In the genomic region with DNA sequence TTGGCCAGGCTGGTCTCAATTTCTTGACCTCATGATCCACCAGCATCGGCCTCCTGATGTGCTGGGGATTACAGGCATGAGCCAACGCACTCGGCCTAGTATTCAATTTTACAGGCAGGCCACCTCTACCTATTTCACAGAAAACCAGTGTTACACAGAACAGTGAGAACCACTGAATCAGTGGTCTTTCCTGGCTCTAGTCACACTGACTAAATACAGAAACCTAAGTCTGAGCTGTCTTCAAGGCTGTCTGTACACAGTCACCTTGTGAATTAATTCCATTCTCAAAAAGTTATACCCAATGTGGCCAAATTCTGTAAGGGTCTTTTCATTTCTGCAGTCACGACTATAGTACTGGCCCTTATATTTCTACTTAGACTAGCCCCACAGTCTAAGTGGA, we compare ENCODE assay signal across 12 cellular contexts. TPM values are rescaled to one million over a fixed set of nuclear protein-coding genes. Genes with fewer than 3 reads are reported as not detected.
DNase-seq lines count a peak whose midpoint lies in the region; ATAC-seq and TF ChIP-seq lines count a peak whose summit lies in the region.
"Had no signal": no experiment of that assay in that cellular context is flagged by ENCODE, and none has a peak within 500 bp of the region (broad histone marks: within the 10 kb centered on the region; RNA-seq: fewer than 3 reads in every experiment).

No MANE protein-coding gene starts in this region.

- intact Hi-C loops in CD8-positive, alpha-beta T cell (cut with DNase I, micrococcal nuclease): loop anchor here (5.0 to 10.0 kb wide), 5 partner anchors 38 to 743 kb away; a partner anchor contains a TSS
- intact Hi-C loops in dendritic cell treated with granulocyte-macrophage colony-stimulating factor and Interleukin-4, amounts not matched to agents 40 ng/mL and 50 ng/mL, for 4 days (cut with micrococcal nuclease): loop anchor here (5.0 kb wide), 1 partner anchor 37 kb away; no protein-coding TSS in a partner anchor

- H3K4me1 ChIP-seq in CD8-positive, alpha-beta T cell (ENCODE audit: insufficient read depth, low read length): peaks cover 65% of the 10 kb centered on the region
- peaks cover 39% of the 10 kb centered on the region for H3K4me1 ChIP-seq in OCI-LY1 (ENCODE audit: insufficient read depth, low read length, severe bottlenecking)

- no peaks in the 10 kb centered on the region for H3K27me3 Mint-ChIP-seq in CD8-positive, alpha-beta T cell (ENCODE audit: low read depth)
- no peaks in the 10 kb centered on the region for H3K27me3 Mint-ChIP-seq in dendritic cell treated with granulocyte-macrophage colony-stimulating factor and Interleukin-4, amounts not matched to agents 40 ng/mL and 50 ng/mL, for 4 days
- H3K27me3 Mint-ChIP-seq in neural crest cell (ENCODE audit: low read depth): no peaks in the 10 kb centered on the region

- peak overlapping the region; percentile 99 for H3K27ac Mint-ChIP-seq in CD8-positive, alpha-beta T cell
- peak overlapping the region; percentile 57 for H3K27ac Mint-ChIP-seq in dendritic cell treated with granulocyte-macrophage colony-stimulating factor and Interleukin-4, amounts not matched to agents 40 ng/mL and 50 ng/mL, for 4 days
- H3K27ac Mint-ChIP-seq in neural crest cell (ENCODE audit: unreplicated experiment): no peak overlapping the region

- no peaks in the 10 kb centered on the region for H4K20me1 ChIP-seq in OCI-LY1 (ENCODE audit: insufficient read depth, low read length)

- no peaks in the 10 kb centered on the region for H3K79me2 ChIP-seq in OCI-LY1 (ENCODE audit: insufficient read depth, low read length)

- H3K9ac ChIP-seq in OCI-LY1 (ENCODE audit: low read length): no peak overlapping the region

- no peak overlapping the region for H3K4me3 ChIP-seq in CD8-positive, alpha-beta T cell (ENCODE audit: low read depth, low read length)
- no peak overlapping the region for H3K4me3 ChIP-seq in OCI-LY1 (ENCODE audit: low read depth, low read length, poor library complexity, severe bottlenecking)
- H3K4me3 ChIP-seq: SJSA1 had no signal

- no peak for DNase-seq in CD8-positive, alpha-beta T cell
- no peak for DNase-seq in neural crest cell (ENCODE audit: low read depth, low spot score)
- no peak for DNase-seq in inferior parietal cortex (ENCODE audit: extremely low spot score)
- DNase-seq: cerebellar nuclear complex, head of caudate nucleus had no signal

- H3K9me3 ChIP-seq in CD8-positive, alpha-beta T cell (ENCODE audit: low read length): no peaks in the 10 kb centered on the region
- H3K9me3 ChIP-seq in OCI-LY1 (ENCODE audit: low read length): no peaks in the 10 kb centered on the region
- H3K9me3 ChIP-seq: SJSA1 had no signal

- H3K4me2 ChIP-seq in OCI-LY1 (ENCODE audit: low read length): peak overlapping the region; percentile 68; the same call in 1 of the 2 replicates

- H3K36me3 ChIP-seq in CD8-positive, alpha-beta T cell (ENCODE audit: insufficient read depth, low read length): no peaks in the 10 kb centered on the region
- peaks cover 8% of the 10 kb centered on the region; the same call in 1 of the 2 replicates for H3K36me3 ChIP-seq in OCI-LY1 (ENCODE audit: insufficient read depth, low read length)

- H3K4me1 Mint-ChIP-seq in CD8-positive, alpha-beta T cell (ENCODE audit: low read depth): peaks cover 79% of the 10 kb centered on the region
- H3K4me1 Mint-ChIP-seq in dendritic cell treated with granulocyte-macrophage colony-stimulating factor and Interleukin-4, amounts not matched to agents 40 ng/mL and 50 ng/mL, for 4 days (ENCODE audit: low read depth): peaks cover 69% of the 10 kb centered on the region
- H3K4me1 Mint-ChIP-seq in neural crest cell: peaks cover 36% of the 10 kb centered on the region

- no peak overlapping the region for H2AFZ ChIP-seq in OCI-LY1 (ENCODE audit: low read length)

- CTCF ChIA-PET in CD8-positive, alpha-beta T cell (lab: Charles Lee): interaction anchor here (1.0 kb wide), 1 partner anchor 38 kb away, joined by 3 read pairs; no protein-coding TSS in a partner anchor

- POLR2A ChIA-PET in CD8-positive, alpha-beta T cell (lab: Charles Lee): interaction anchor here (0.9 to 1.3 kb wide), 2 partner anchors 37 to 51 kb away, joined by 3 to 5 read pairs; no protein-coding TSS in a partner anchor

- H3K9me2 ChIP-seq in OCI-LY1 (ENCODE audit: low read depth, low read length): no peaks in the 10 kb centered on the region

- H3K9me3 Mint-ChIP-seq in CD8-positive, alpha-beta T cell: no peaks in the 10 kb centered on the region
- H3K9me3 Mint-ChIP-seq in dendritic cell treated with granulocyte-macrophage colony-stimulating factor and Interleukin-4, amounts not matched to agents 40 ng/mL and 50 ng/mL, for 4 days: no peaks in the 10 kb centered on the region
- no peaks in the 10 kb centered on the region for H3K9me3 Mint-ChIP-seq in neural crest cell

- no peak for TF ChIP-seq CTCF in CD8-positive, alpha-beta T cell (IDR thresholded peaks at IDR 0.05)
- no peak for TF ChIP-seq CTCF in OCI-LY1 (IDR thresholded peaks at IDR 0.05; ENCODE audit: low read length)
- no peak for TF ChIP-seq CTCF in neural crest cell (conservative IDR thresholded peaks at IDR 0.05)

- H3K36me3 Mint-ChIP-seq in CD8-positive, alpha-beta T cell: peaks cover 51% of the 10 kb centered on the region
- H3K36me3 Mint-ChIP-seq in dendritic cell treated with granulocyte-macrophage colony-stimulating factor and Interleukin-4, amounts not matched to agents 40 ng/mL and 50 ng/mL, for 4 days (ENCODE audit: low read depth): peaks cover 59% of the 10 kb centered on the region
- peaks cover 9% of the 10 kb centered on the region for H3K36me3 Mint-ChIP-seq in neural crest cell (ENCODE audit: low read depth)

- no peaks in the 10 kb centered on the region for H3F3A ChIP-seq in OCI-LY1 (ENCODE audit: insufficient read depth, low read length)

- ATAC-seq in CD8-positive, alpha-beta T cell: no peak
- no peak for ATAC-seq in HG03342 (IDR thresholded peaks at IDR 0.05; ENCODE audit: unreplicated experiment)
- ATAC-seq in HG02970 (IDR thresholded peaks at IDR 0.05; ENCODE audit: low FRiP score, unreplicated experiment): no peak
- no peak for ATAC-seq in GM18873 (IDR thresholded peaks at IDR 0.05; ENCODE audit: low FRiP score, unreplicated experiment)
- ATAC-seq: K562 had no signal

- no peaks in the 10 kb centered on the region for H3K27me3 ChIP-seq in CD8-positive, alpha-beta T cell (ENCODE audit: insufficient read depth, low read length)
- no peaks in the 10 kb centered on the region for H3K27me3 ChIP-seq in OCI-LY1 (ENCODE audit: insufficient read depth, low read length)
- H3K27me3 ChIP-seq: SJSA1 had no signal

- H3K27ac ChIP-seq in CD8-positive, alpha-beta T cell (ENCODE audit: low read depth, low read length): peak overlapping the region; percentile 1
- no peak overlapping the region for H3K27ac ChIP-seq in OCI-LY1 (ENCODE audit: low read depth, low read length, poor library complexity, severe bottlenecking)
- H3K27ac ChIP-seq: SJSA1 had no signal

- peak overlapping the region; percentile 92 for H3K4me3 Mint-ChIP-seq in CD8-positive, alpha-beta T cell
- H3K4me3 Mint-ChIP-seq in dendritic cell treated with granulocyte-macrophage colony-stimulating factor and Interleukin-4, amounts not matched to agents 40 ng/mL and 50 ng/mL, for 4 days: no peak overlapping the region
- peak overlapping the region; percentile 52 for H3K4me3 Mint-ChIP-seq in neural crest cell

RNA-seq across cellular contexts. Expression of a gene that starts 3.5 kb away (rescaled TPM):
- total RNA-seq in CD8-positive, alpha-beta T cell: 100 to 1,000 TPM; 128 to 129 TPM
- total RNA-seq in neural crest cell: 27.2 and 27.4 TPM in 2 replicates

RNA-seq across cellular contexts. Expression of a gene that starts 52.4 kb away (rescaled TPM):
- 10 to 100 TPM; 41.9 to 43.0 TPM for total RNA-seq in CD8-positive, alpha-beta T cell
- 48.2 and 50.4 TPM in 2 replicates for total RNA-seq in neural crest cell
